3 cellular contexts compared by ENCODE assay signal in the genomic region with DNA sequence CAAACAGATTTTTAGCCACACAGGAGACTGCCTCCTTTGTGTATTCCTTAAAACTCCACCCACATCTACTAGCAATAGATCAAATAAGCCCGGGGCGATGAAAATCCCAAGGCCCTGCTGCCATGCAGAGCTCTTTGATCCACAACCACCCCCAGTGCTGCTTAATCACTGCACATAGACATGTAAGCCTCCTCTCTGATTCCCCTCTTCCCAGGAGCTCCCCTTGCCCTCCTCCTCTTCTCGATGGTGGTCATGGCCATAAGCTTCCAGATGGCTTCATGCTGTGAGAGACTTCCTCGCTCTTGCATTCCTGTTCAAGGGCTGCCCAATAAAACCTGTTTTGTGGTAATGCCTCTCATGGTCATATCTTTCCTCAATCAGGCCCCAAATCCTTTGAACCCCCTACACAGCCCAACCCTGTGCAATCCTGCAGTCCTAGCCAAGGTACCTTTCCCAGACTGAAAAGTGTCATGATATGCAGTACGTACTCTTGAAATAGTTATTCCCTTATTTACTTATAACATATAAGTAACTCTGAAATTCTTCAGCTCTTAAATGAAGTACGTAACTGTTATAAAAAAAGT.
TF ChIP-seq lines count a peak whose summit lies in the region.

No MANE protein-coding gene starts in this region.

TF ChIP-seq in HCT116, 20 proteins besides CTCF, POLR2A, EP300 and RAD21:
- no peak for TF ChIP-seq SP1 (IDR thresholded peaks at IDR 0.05; ENCODE audit: low read depth)
- no peak for TF ChIP-seq CBX3 (IDR thresholded peaks at IDR 0.05; ENCODE audit: low read depth)
- TF ChIP-seq EZH2 (IDR thresholded peaks at IDR 0.05), result no peak
- peak; percentile 52 for TF ChIP-seq TCF7L2 (IDR thresholded peaks at IDR 0.05; ENCODE audit: borderline replicate concordance, extremely low read depth, insufficient read depth, insufficient read length)
- TF ChIP-seq, protein P1, sequence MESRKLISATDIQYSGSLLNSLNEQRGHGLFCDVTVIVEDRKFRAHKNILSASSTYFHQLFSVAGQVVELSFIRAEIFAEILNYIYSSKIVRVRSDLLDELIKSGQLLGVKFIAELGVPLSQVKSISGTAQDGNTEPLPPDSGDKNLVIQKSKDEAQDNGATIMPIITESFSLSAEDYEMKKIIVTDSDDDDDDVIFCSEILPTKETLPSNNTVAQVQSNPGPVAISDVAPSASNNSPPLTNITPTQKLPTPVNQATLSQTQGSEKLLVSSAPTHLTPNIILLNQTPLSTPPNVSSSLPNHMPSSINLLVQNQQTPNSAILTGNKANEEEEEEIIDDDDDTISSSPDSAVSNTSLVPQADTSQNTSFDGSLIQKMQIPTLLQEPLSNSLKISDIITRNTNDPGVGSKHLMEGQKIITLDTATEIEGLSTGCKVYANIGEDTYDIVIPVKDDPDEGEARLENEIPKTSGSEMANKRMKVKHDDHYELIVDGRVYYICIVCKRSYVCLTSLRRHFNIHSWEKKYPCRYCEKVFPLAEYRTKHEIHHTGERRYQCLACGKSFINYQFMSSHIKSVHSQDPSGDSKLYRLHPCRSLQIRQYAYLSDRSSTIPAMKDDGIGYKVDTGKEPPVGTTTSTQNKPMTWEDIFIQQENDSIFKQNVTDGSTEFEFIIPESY (IDR thresholded peaks at IDR 0.05; ENCODE audit: extremely low read depth, insufficient replicate concordance, low read length), result no peak
- no peak for TF ChIP-seq ZFX (IDR thresholded peaks at IDR 0.05)
- TF ChIP-seq FOSL1 (IDR thresholded peaks at IDR 0.05; ENCODE audit: low read depth), result no peak
- TF ChIP-seq CEBPB (IDR thresholded peaks at IDR 0.05; ENCODE audit: low read depth), result no peak
TF ChIP-seq in HCT116: peak in this region for 1.

TF ChIP-seq in WTC11, 78 proteins besides CTCF, POLR2A, EP300 and RAD21:
- TF ChIP-seq, protein P2, sequence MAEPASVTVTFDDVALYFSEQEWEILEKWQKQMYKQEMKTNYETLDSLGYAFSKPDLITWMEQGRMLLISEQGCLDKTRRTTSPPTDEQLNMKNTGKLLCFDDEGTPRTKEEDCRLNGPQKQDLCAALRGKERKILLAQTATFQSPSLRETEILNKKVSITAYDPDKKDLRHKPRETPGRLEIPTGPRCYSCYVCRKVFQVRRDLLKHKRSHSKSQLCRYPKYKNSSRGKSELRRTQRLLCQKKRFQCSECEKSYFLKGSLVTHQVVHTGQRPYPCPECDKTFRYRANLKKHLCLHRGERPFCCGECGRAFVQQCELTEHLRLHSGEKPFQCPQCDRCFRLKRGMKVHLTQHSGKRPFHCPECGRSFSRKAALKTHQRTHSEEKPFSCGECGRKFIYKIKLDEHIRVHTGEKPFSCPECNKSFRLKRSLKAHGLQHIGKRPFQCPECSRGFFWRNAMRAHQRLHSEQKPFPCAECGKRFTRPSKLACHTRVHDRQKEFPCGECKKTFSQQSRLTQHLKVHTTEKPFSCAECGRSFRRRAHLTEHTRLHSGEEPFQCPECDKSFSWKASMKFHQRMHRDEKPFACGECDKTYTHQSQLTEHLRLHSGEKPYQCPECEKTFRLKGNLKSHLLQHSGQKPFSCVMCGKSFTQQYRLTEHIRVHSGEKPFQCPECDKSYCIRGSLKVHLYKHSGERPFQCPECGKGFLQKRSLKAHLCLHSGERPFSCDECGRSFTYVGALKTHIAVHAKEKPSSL (CRISPR knock-in tag; conservative IDR thresholded peaks at IDR 0.05), result 0 out of 2 replicates have a peak, but pooled peaks have one; percentile 50
- TF ChIP-seq, protein P3, sequence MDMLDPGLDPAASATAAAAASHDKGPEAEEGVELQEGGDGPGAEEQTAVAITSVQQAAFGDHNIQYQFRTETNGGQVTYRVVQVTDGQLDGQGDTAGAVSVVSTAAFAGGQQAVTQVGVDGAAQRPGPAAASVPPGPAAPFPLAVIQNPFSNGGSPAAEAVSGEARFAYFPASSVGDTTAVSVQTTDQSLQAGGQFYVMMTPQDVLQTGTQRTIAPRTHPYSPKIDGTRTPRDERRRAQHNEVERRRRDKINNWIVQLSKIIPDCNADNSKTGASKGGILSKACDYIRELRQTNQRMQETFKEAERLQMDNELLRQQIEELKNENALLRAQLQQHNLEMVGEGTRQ (CRISPR knock-in tag; IDR thresholded peaks at IDR 0.05), result no peak
- TF ChIP-seq TEAD1 (CRISPR knock-in tag; IDR thresholded peaks at IDR 0.05) (peak; percentile 69; the same call in 1 of the 2 replicates), ZNF232 (CRISPR knock-in tag; IDR thresholded peaks at IDR 0.05) (no peak)
- TF ChIP-seq, protein P4, sequence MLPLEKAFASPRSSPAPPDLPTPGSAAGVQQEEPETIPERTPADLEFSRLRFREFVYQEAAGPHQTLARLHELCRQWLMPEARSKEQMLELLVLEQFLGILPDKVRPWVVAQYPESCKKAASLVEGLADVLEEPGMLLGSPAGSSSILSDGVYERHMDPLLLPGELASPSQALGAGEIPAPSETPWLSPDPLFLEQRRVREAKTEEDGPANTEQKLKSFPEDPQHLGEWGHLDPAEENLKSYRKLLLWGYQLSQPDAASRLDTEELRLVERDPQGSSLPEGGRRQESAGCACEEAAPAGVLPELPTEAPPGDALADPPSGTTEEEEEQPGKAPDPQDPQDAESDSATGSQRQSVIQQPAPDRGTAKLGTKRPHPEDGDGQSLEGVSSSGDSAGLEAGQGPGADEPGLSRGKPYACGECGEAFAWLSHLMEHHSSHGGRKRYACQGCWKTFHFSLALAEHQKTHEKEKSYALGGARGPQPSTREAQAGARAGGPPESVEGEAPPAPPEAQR (CRISPR knock-in tag; IDR thresholded peaks at IDR 0.05), result 0 out of 2 replicates have a peak, but pooled peaks have one; percentile 58

TF ChIP-seq in HepG2, 621 proteins besides CTCF, POLR2A, EP300 and RAD21:
- TF ChIP-seq CENPX (CRISPR knock-in tag; IDR thresholded peaks at IDR 0.05) (no peak), IKZF1 (IDR thresholded peaks at IDR 0.05) (no peak)
